1 cellular context compared by ENCODE assay signal in the genomic region with DNA sequence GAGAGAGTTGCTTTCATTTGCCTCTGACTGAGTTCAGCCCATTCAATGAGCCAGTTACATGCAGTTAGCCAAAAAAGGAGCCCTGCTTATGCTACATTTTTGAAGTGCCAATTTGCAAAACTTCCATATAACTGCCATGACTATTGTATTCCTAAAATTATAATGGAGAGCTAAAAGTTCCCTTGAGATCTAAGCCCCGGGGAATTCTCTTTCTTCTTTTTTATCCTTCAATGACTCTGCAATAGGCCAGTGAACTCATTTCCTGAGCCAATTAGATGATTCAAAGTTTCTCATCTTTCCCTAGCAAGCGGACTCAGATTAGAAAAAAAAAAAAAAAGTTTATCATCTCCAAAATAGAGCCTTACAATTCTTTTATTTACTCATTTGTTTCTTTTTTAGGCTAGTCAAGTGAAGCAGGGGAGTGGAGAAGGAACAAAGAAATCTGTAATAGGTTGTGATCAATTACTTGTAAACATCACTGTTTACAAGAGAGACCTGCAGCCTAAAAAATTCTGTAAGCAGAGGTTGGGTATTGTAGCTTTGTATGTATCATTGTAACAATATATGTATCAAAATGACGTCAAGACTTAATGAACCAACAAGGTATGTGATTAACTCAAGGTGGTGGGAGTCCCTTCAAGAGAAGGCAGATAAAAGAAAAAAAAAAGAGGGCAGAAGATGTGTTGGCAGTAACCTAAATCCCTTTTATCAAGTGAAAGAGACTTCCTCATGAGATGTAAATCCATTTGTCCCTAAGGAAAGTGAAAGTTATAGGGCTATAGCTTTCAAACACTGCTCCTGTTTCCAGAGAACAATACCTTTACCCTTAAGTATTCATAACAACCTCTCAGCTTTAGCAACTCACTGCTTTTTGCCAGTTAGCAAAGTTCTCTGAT.
TF ChIP-seq lines count a peak whose summit lies in the region.

No MANE protein-coding gene starts in this region.

TF ChIP-seq in SK-N-SH, 30 proteins besides CTCF, POLR2A, EP300 and RAD21 (continued from another document):
- TF ChIP-seq, protein P1, sequence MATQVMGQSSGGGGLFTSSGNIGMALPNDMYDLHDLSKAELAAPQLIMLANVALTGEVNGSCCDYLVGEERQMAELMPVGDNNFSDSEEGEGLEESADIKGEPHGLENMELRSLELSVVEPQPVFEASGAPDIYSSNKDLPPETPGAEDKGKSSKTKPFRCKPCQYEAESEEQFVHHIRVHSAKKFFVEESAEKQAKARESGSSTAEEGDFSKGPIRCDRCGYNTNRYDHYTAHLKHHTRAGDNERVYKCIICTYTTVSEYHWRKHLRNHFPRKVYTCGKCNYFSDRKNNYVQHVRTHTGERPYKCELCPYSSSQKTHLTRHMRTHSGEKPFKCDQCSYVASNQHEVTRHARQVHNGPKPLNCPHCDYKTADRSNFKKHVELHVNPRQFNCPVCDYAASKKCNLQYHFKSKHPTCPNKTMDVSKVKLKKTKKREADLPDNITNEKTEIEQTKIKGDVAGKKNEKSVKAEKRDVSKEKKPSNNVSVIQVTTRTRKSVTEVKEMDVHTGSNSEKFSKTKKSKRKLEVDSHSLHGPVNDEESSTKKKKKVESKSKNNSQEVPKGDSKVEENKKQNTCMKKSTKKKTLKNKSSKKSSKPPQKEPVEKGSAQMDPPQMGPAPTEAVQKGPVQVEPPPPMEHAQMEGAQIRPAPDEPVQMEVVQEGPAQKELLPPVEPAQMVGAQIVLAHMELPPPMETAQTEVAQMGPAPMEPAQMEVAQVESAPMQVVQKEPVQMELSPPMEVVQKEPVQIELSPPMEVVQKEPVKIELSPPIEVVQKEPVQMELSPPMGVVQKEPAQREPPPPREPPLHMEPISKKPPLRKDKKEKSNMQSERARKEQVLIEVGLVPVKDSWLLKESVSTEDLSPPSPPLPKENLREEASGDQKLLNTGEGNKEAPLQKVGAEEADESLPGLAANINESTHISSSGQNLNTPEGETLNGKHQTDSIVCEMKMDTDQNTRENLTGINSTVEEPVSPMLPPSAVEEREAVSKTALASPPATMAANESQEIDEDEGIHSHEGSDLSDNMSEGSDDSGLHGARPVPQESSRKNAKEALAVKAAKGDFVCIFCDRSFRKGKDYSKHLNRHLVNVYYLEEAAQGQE (IDR thresholded peaks at IDR 0.05; ENCODE audit: low read depth, low read length), result no peak
- TF ChIP-seq MXI1 (IDR thresholded peaks at IDR 0.05; ENCODE audit: low read depth, low read length) (no peak), SMC3 (IDR thresholded peaks at IDR 0.05; ENCODE audit: low read depth, low read length) (no peak), JUND (IDR thresholded peaks at IDR 0.05) (0 out of 2 replicates have a peak, but pooled peaks have one; percentile 13), SIN3A (IDR thresholded peaks at IDR 0.05; ENCODE audit: borderline replicate concordance, low read depth, low read length) (no peak)
- TF ChIP-seq, protein P2, sequence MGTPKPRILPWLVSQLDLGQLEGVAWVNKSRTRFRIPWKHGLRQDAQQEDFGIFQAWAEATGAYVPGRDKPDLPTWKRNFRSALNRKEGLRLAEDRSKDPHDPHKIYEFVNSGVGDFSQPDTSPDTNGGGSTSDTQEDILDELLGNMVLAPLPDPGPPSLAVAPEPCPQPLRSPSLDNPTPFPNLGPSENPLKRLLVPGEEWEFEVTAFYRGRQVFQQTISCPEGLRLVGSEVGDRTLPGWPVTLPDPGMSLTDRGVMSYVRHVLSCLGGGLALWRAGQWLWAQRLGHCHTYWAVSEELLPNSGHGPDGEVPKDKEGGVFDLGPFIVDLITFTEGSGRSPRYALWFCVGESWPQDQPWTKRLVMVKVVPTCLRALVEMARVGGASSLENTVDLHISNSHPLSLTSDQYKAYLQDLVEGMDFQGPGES (IDR thresholded peaks at IDR 0.05; ENCODE audit: low read depth, low read length), result no peak
- TF ChIP-seq, protein P3, sequence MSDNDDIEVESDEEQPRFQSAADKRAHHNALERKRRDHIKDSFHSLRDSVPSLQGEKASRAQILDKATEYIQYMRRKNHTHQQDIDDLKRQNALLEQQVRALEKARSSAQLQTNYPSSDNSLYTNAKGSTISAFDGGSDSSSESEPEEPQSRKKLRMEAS (IDR thresholded peaks at IDR 0.05; ENCODE audit: low read depth), result no peak
